In genomic region chr4:44760142-44760898, GRCh38 we compare ENCODE assay signal across 8 cellular contexts. TPM values are rescaled to one million over a fixed set of nuclear protein-coding genes. Genes with fewer than 3 reads are reported as not detected.
A peak's percentile ranks its signal among the peaks of the same experiment; 100 is the strongest.
DNase-seq lines count a peak whose midpoint lies in the region; ATAC-seq and TF ChIP-seq lines count a peak whose summit lies in the region.

No MANE protein-coding gene starts in this region.

- intact Hi-C loops in left lung (cut with DNase I) = no loop called here

- no peak overlapping the region for H3K27ac ChIP-seq in left lung

- H3K27me3 ChIP-seq in BE2C = peaks cover 12% of the 10 kb centered on the region
- peaks cover 0 to 6% of the 10 kb centered on the region in 2 donors for H3K27me3 ChIP-seq in left lung

- no peaks in the 10 kb centered on the region for H3K36me3 ChIP-seq in BE2C
- no peaks in the 10 kb centered on the region for H3K36me3 ChIP-seq in left lung

- peak; percentile 44 for TF ChIP-seq CTCF in BE2C (IDR thresholded peaks at IDR 0.05; ENCODE audit: low read depth, low read length)
- peak; percentile 17 to 33 for TF ChIP-seq CTCF in left lung (IDR thresholded peaks at IDR 0.05)

- no peak for DNase-seq in BE2C
- peak; percentile 17 for DNase-seq in NCI-H774 (lab: John Stamatoyannopoulos, UW)
- peak; percentile 28 for DNase-seq in central memory CD4-positive, alpha-beta T cell
- no peak for DNase-seq in left lung
- DNase-seq in NK-92 treated with Interleukin-12 subunit alpha and Interleukin-12 subunit beta, amount 100 ng/mL, for 24 hours (lab: John Stamatoyannopoulos, UW) = no peak

- H3K4me3 ChIP-seq in BE2C (ENCODE audit: low read depth, low read length) (no peak overlapping the region), left lung (no peak overlapping the region)

- peak; percentile 82 for ATAC-seq in GM18511 (IDR thresholded peaks at IDR 0.05; ENCODE audit: unreplicated experiment)
- peak; percentile 85 for ATAC-seq in HG03159 (IDR thresholded peaks at IDR 0.05; ENCODE audit: unreplicated experiment)
- peak; percentile 69 for ATAC-seq in left lung
- no peak for ATAC-seq in GM19023 (IDR thresholded peaks at IDR 0.05; ENCODE audit: unreplicated experiment)

- no peaks in the 10 kb centered on the region for H3K4me1 ChIP-seq in BE2C
- H3K4me1 ChIP-seq in left lung = no peaks in the 10 kb centered on the region

- H3K9me3 ChIP-seq in BE2C = no peaks in the 10 kb centered on the region
- H3K9me3 ChIP-seq in left lung = no peaks in the 10 kb centered on the region

RNA-seq across cellular contexts. Expression of gene GNPDA2, which starts 34.0 kb away (rescaled TPM):
- 10.7 TPM for polyA plus RNA-seq in BE2C (2012; ENCODE audit: insufficient read depth, insufficient read length, low read depth)
- total RNA-seq in left lung = 10 to 100 TPM; 12.1 to 13.6 TPM

Comparison
In these comparisons a context has a peak if more than half of its experiments do, and no peak if none do; other contexts are left out.
1. DNase-seq: peak in NCI-H774 (single experiment) and central memory CD4-positive, alpha-beta T cell (single experiment); none in BE2C (single experiment), left lung (0 of 2) and NK-92 treated with Interleukin-12 subunit alpha and Interleukin-12 subunit beta, amount 100 ng/mL, for 24 hours (single experiment).